In genomic region chrX:66992077-66992476, GRCh38 we compare ENCODE assay signal across 1 cellular context.
TF ChIP-seq lines count a peak whose summit lies in the region.
"Not testable (repeated sequence)": the region's sequence is repeated elsewhere in the genome, so short reads cannot be mapped to it uniquely, and the experiment has no call there.

No MANE protein-coding gene starts in this region.

- H3K4me3 ChIP-seq in HEK293 (ENCODE audit: low read depth, low read length): not testable (repeated sequence)

- not testable (repeated sequence) for H3K4me1 ChIP-seq in HEK293 (ENCODE audit: control insufficient read depth, insufficient read depth, low read length)

- H3K36me3 ChIP-seq in HEK293 (ENCODE audit: control insufficient read depth in 2 of 2, insufficient read depth in 1 of 2, low read length in 2 of 2): not testable (repeated sequence)

- H3K9me3 ChIP-seq in HEK293 (ENCODE audit: control insufficient read depth, insufficient read depth, low read depth, low read length): not testable (repeated sequence)

- TF ChIP-seq CTCF in HEK293 (tag by site-specific recombination; IDR thresholded peaks at IDR 0.05): not testable (repeated sequence)

- CTCF ChIA-PET in HEK293 (lab: Yijun Ruan, JAX): not testable (repeated sequence)

- not testable (repeated sequence) for H3K27ac ChIP-seq in HEK293 (ENCODE audit: extremely low read depth, low read depth, low read length)

- POLR2A ChIA-PET in HEK293 (lab: Yijun Ruan, JAX): not testable (repeated sequence)

TF ChIP-seq in HEK293, 187 proteins besides CTCF, POLR2A, EP300 and RAD21:
- peak; percentile 90 for TF ChIP-seq ZNF146 (tag by site-specific recombination; IDR thresholded peaks at IDR 0.05)
